In genomic region chr11:94526645-94527438, GRCh38 we compare ENCODE assay signal across 18 cellular contexts. TPM values are rescaled to one million over a fixed set of nuclear protein-coding genes. Genes with fewer than 3 reads are reported as not detected.
DNase-seq lines count a peak whose midpoint lies in the region; ATAC-seq and TF ChIP-seq lines count a peak whose summit lies in the region.
"Had no signal": no experiment of that assay in that cellular context is flagged by ENCODE, and none has a peak within 500 bp of the region (broad histone marks: within the 10 kb centered on the region; RNA-seq: fewer than 3 reads in every experiment).

No MANE protein-coding gene starts in this region.

- TF ChIP-seq EP300 in upper lobe of left lung (IDR thresholded peaks at IDR 0.05) = no peak

- H3K27me3 Mint-ChIP-seq in CD14-positive monocyte (ENCODE audit: low read depth in 3 of 3) (no peaks in the 10 kb centered on the region), HFFc6 (ENCODE audit: insufficient read depth) (peaks cover 8% of the 10 kb centered on the region)

- TF ChIP-seq CTCF in CD14-positive monocyte (IDR thresholded peaks at IDR 0.05) (no peak), epithelial cell of esophagus (IDR thresholded peaks at IDR 0.05; ENCODE audit: insufficient read depth, low read depth, low read length, missing control alignments) (no peak), upper lobe of left lung (IDR thresholded peaks at IDR 0.05) (no peak), HFFc6 (IDR thresholded peaks at IDR 0.05) (no peak)

- H3K4me3 ChIP-seq in epithelial cell of esophagus (ENCODE audit: low read length) (no peak overlapping the region), upper lobe of left lung (no peak overlapping the region)
- H3K4me3 ChIP-seq: coronary artery had no signal

- no peak overlapping the region for H3K27ac ChIP-seq in upper lobe of left lung
- H3K27ac ChIP-seq: coronary artery, RWPE1 had no signal

- intact Hi-C loops in CD14-positive monocyte (cut with micrococcal nuclease) = no loop called here

- H3K27ac Mint-ChIP-seq in CD14-positive monocyte (peak overlapping the region; percentile 23 to 84 (median 80)), HFFc6 (no peak overlapping the region)
- H3K27ac Mint-ChIP-seq in stimulated activated effector memory CD8-positive, alpha-beta T cell treated with anti-CD3 and anti-CD28 coated beads, Interleukin-12 subunit alpha, Interleukin-12 subunit beta, amount 100 ng/mL, for 72 hours = no peak overlapping the region
- H3K27ac Mint-ChIP-seq: activated CD8-positive, alpha-beta memory T cell treated with anti-CD3 and anti-CD28 coated beads, Interleukin-2, amount 10 ng/mL, durations not matched to agents 7 days and 5 days had no signal

- TF ChIP-seq POLR2A in upper lobe of left lung (IDR thresholded peaks at IDR 0.05) = no peak

- DNase-seq in CD14-positive monocyte (ENCODE audit: low spot score) (no peak), Kasumi-1 (lab: John Stamatoyannopoulos, UW) (peak; percentile 40 to 46), epithelial cell of esophagus (ENCODE audit: low read depth) (peak; percentile 43), upper lobe of left lung (no peak), HFFc6 (no peak)
- no peak for DNase-seq in stimulated activated effector memory CD8-positive, alpha-beta T cell treated with anti-CD3 and anti-CD28 coated beads, Interleukin-12 subunit alpha, Interleukin-12 subunit beta, amount 100 ng/mL, for 72 hours (ENCODE audit: low spot score in 2 of 2)
- DNase-seq: activated CD4-positive, CD25-positive, alpha-beta regulatory T cell treated with anti-CD3 and anti-CD28 coated beads, Interleukin-2, amount 50 U/mL, for 72 hours; activated CD8-positive, alpha-beta memory T cell treated with anti-CD3 and anti-CD28 coated beads, Interleukin-2, amount 10 ng/mL, durations not matched to agents 7 days and 5 days; activated gamma-delta T cell; NCI-H1930; NCI-H774; stimulated activated CD4-positive, alpha-beta T cell treated with anti-CD3 and anti-CD28 coated beads, Interleukin-1b, Interleukin-23, amount 100 ng/mL, for 48 hours had no signal

- H3K4me1 ChIP-seq in upper lobe of left lung = peaks cover 0 to 5% (median 0%) of the 10 kb centered on the region in 4 donors

- H3K36me3 ChIP-seq in upper lobe of left lung = no peaks in the 10 kb centered on the region

- no peak for ATAC-seq in stimulated activated effector memory CD8-positive, alpha-beta T cell treated with anti-CD3 and anti-CD28 coated beads, Interleukin-12 subunit alpha, Interleukin-12 subunit beta, amount 100 ng/mL, for 72 hours
- no peak for ATAC-seq in upper lobe of left lung (ENCODE audit: low FRiP score in 2 of 2)
- ATAC-seq: activated CD8-positive, alpha-beta memory T cell treated with anti-CD3 and anti-CD28 coated beads, Interleukin-2, amount 10 ng/mL, durations not matched to agents 7 days and 5 days had no signal

- H3K4me3 Mint-ChIP-seq in CD14-positive monocyte = peak overlapping the region; percentile 51 to 84
- H3K4me3 Mint-ChIP-seq in stimulated activated effector memory CD8-positive, alpha-beta T cell treated with anti-CD3 and anti-CD28 coated beads, Interleukin-12 subunit alpha, Interleukin-12 subunit beta, amount 100 ng/mL, for 72 hours = no peak overlapping the region
- H3K4me3 Mint-ChIP-seq in HFFc6 = no peak overlapping the region
- H3K4me3 Mint-ChIP-seq: activated CD8-positive, alpha-beta memory T cell treated with anti-CD3 and anti-CD28 coated beads, Interleukin-2, amount 10 ng/mL, durations not matched to agents 7 days and 5 days had no signal

- no peaks in the 10 kb centered on the region for H3K36me3 Mint-ChIP-seq in CD14-positive monocyte
- no peaks in the 10 kb centered on the region for H3K36me3 Mint-ChIP-seq in stimulated activated effector memory CD8-positive, alpha-beta T cell treated with anti-CD3 and anti-CD28 coated beads, Interleukin-12 subunit alpha, Interleukin-12 subunit beta, amount 100 ng/mL, for 72 hours
- no peaks in the 10 kb centered on the region for H3K36me3 Mint-ChIP-seq in HFFc6 (ENCODE audit: low read depth)
- H3K36me3 Mint-ChIP-seq: activated CD8-positive, alpha-beta memory T cell treated with anti-CD3 and anti-CD28 coated beads, Interleukin-2, amount 10 ng/mL, durations not matched to agents 7 days and 5 days had no signal

- H3K9me3 ChIP-seq in upper lobe of left lung = no peaks in the 10 kb centered on the region

- H3K4me1 Mint-ChIP-seq in CD14-positive monocyte (peaks cover 23% of the 10 kb centered on the region), HFFc6 (ENCODE audit: low read depth) (peaks cover 14% of the 10 kb centered on the region)
- H3K4me1 Mint-ChIP-seq in stimulated activated effector memory CD8-positive, alpha-beta T cell treated with anti-CD3 and anti-CD28 coated beads, Interleukin-12 subunit alpha, Interleukin-12 subunit beta, amount 100 ng/mL, for 72 hours = no peaks in the 10 kb centered on the region
- H3K4me1 Mint-ChIP-seq: activated CD8-positive, alpha-beta memory T cell treated with anti-CD3 and anti-CD28 coated beads, Interleukin-2, amount 10 ng/mL, durations not matched to agents 7 days and 5 days had no signal

- 60 to 76% methylated on average over 4 of the region's 4 CpGs for WGBS in upper lobe of left lung, 2 donors

- H3K9me3 Mint-ChIP-seq in CD14-positive monocyte (no peaks in the 10 kb centered on the region), HFFc6 (no peaks in the 10 kb centered on the region)
- no peaks in the 10 kb centered on the region for H3K9me3 Mint-ChIP-seq in stimulated activated effector memory CD8-positive, alpha-beta T cell treated with anti-CD3 and anti-CD28 coated beads, Interleukin-12 subunit alpha, Interleukin-12 subunit beta, amount 100 ng/mL, for 72 hours

- no peaks in the 10 kb centered on the region for H3K27me3 ChIP-seq in upper lobe of left lung

RNA-seq across cellular contexts. Expression of gene C11orf97, which starts 14.6 kb away (rescaled TPM):
- polyA plus RNA-seq in CD14-positive monocyte = not detected
- total RNA-seq in upper lobe of left lung = 10 to 100 TPM in 2 of 6 donors, 1 to 10 TPM in 2, under 1 TPM in 1, not detected in 1; 0.31 to 14.7 (median 4.1) TPM
- total RNA-seq in HFFc6 (2021; fragmentation: NEBNext Ultra II Directional; extraction: Animal tissue kit (Norgen Biotek cat#: 25700)) = not detected
- total RNA-seq: activated CD8-positive, alpha-beta memory T cell treated with anti-CD3 and anti-CD28 coated beads, Interleukin-2, amount 10 ng/mL, durations not matched to agents 7 days and 5 days; epithelial cell of proximal tubule; kidney epithelial cell; right cardiac atrium; T-helper 2 cell treated with Interferon-gamma antibody and Interleukin-4, amounts not matched to agents 100 ng/mL and 5 ng/mL, for 36 hours had no signal
- polyA plus RNA-seq: right cardiac atrium had no signal

RNA-seq across cellular contexts. Expression of gene FUT4, which starts 16.9 kb away (rescaled TPM):
- 1 to 10 TPM; 5.4 to 6.5 TPM for polyA plus RNA-seq in CD14-positive monocyte
- total RNA-seq in upper lobe of left lung = 1 to 10 TPM; 5.0 to 9.4 (median 7.0) TPM
- total RNA-seq in HFFc6 (2021; fragmentation: NEBNext Ultra II Directional; extraction: Animal tissue kit (Norgen Biotek cat#: 25700)) = 1 to 10 TPM in 4 of 6 experiments, under 1 TPM in 2; 0.85 to 3.3 (median 3.0) TPM

RNA-seq across cellular contexts. Expression of gene ANKRD49, which starts 33.1 kb away (rescaled TPM):
- polyA plus RNA-seq in CD14-positive monocyte = 10 to 100 TPM; 12.8 to 13.1 TPM
- total RNA-seq in upper lobe of left lung = 10 to 100 TPM in 5 of 6 donors, 1 to 10 TPM in 1; 9.5 to 42.7 (median 18.4) TPM
- total RNA-seq in HFFc6 (2021; fragmentation: NEBNext Ultra II Directional; extraction: Animal tissue kit (Norgen Biotek cat#: 25700)) = 1 to 10 TPM; 7.2 to 8.7 (median 7.9) TPM

RNA-seq across cellular contexts. Expression of gene MRE11, which starts 33.2 kb away (rescaled TPM):
- 10 to 100 TPM in 1 of 2 donors, 1 to 10 TPM in 1; 7.8 to 12.1 TPM for polyA plus RNA-seq in CD14-positive monocyte
- total RNA-seq in upper lobe of left lung = 10 to 100 TPM in 5 of 6 donors, 1 to 10 TPM in 1; 6.7 to 24.7 (median 16.3) TPM
- 10 to 100 TPM; 12.2 to 17.2 (median 15.7) TPM for total RNA-seq in HFFc6 (2021; fragmentation: NEBNext Ultra II Directional; extraction: Animal tissue kit (Norgen Biotek cat#: 25700))

RNA-seq across cellular contexts. Expression of gene PIWIL4, which starts 40.3 kb away (rescaled TPM):
- polyA plus RNA-seq in CD14-positive monocyte = 1 to 10 TPM in 1 of 2 donors, under 1 TPM in 1; 0.98 to 1.1 TPM
- total RNA-seq in upper lobe of left lung = 1 to 10 TPM; 1.5 to 9.4 (median 4.8) TPM
- total RNA-seq in HFFc6 (2021; fragmentation: NEBNext Ultra II Directional; extraction: Animal tissue kit (Norgen Biotek cat#: 25700)) = under 1 TPM; 0.12 to 0.43 (median 0.28) TPM

Comparison
In these comparisons a context has a peak if more than half of its experiments do, and no peak if none do; other contexts are left out.
1. DNase-seq: peak in Kasumi-1 (2 of 2) and epithelial cell of esophagus (single experiment); none in CD14-positive monocyte (single experiment), stimulated activated effector memory CD8-positive, alpha-beta T cell treated with anti-CD3 and anti-CD28 coated beads, Interleukin-12 subunit alpha, Interleukin-12 subunit beta, amount 100 ng/mL, for 72 hours (0 of 2), upper lobe of left lung (0 of 2) and HFFc6 (single experiment).
2. H3K27ac Mint-ChIP-seq: peak in CD14-positive monocyte (7 of 7); none in stimulated activated effector memory CD8-positive, alpha-beta T cell treated with anti-CD3 and anti-CD28 coated beads, Interleukin-12 subunit alpha, Interleukin-12 subunit beta, amount 100 ng/mL, for 72 hours (single experiment) and HFFc6 (single experiment).
3. H3K4me3 Mint-ChIP-seq: peak in CD14-positive monocyte (2 of 2); none in stimulated activated effector memory CD8-positive, alpha-beta T cell treated with anti-CD3 and anti-CD28 coated beads, Interleukin-12 subunit alpha, Interleukin-12 subunit beta, amount 100 ng/mL, for 72 hours (single experiment) and HFFc6 (single experiment).